In the genomic region with DNA sequence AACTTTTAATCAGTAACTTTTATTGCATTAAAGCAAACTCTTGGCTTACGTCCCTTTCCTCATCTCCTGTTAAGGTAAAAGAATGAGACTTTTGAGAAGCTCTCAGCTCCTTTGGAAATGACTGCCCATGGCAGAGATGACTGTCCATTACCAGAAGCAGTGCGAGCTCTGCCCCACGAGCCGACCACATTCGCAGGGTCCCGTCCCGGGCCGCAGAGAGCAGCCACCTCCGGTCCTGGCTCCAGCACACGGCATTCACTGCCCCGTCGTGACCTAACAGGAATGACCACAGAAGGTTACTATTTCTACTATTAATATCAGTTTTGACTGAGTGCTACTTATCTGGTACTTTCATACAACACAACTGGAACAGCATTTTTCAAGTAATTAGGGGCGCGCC, we compare ENCODE assay signal across 15 cellular contexts.
A peak's percentile ranks its signal among the peaks of the same experiment; 100 is the strongest.
DNase-seq lines count a peak whose midpoint lies in the region; ATAC-seq, FAIRE-seq and TF ChIP-seq lines count a peak whose summit lies in the region.
"Had no signal": no experiment of that assay in that cellular context is flagged by ENCODE, and none has a peak within 500 bp of the region (broad histone marks: within the 10 kb centered on the region; RNA-seq: fewer than 3 reads in every experiment).

No MANE protein-coding gene starts in this region.

- no peaks in the 10 kb centered on the region for H3K9me3 ChIP-seq in esophagus muscularis mucosa
- H3K9me3 ChIP-seq in mucosa of descending colon: no peaks in the 10 kb centered on the region
- H3K9me3 ChIP-seq: BLaER1, HAP-1 had no signal

- H3K4me3 ChIP-seq in H7 (ENCODE audit: insufficient read depth, low read depth, low read length): no peak overlapping the region
- no peak overlapping the region for H3K4me3 ChIP-seq in esophagus muscularis mucosa
- no peak overlapping the region for H3K4me3 ChIP-seq in mucosa of descending colon
- H3K4me3 ChIP-seq: BLaER1, HAP-1 had no signal

- 96% methylated on average over 14 of the region's 14 CpGs for WGBS in esophagus muscularis mucosa

- FAIRE-seq in urothelium cell line (lab: Jason Lieb, UNC) (peak; percentile 50), GM12892 (lab: Jason Lieb, UNC) (no peak)

- peaks cover 11% of the 10 kb centered on the region for H3K36me3 ChIP-seq in H7 (replicated peaks; ENCODE audit: control insufficient read depth, insufficient read depth, low read length)
- H3K36me3 ChIP-seq in esophagus muscularis mucosa: peaks cover 8 to 46% (median 12%) of the 10 kb centered on the region in 4 donors
- no peaks in the 10 kb centered on the region for H3K36me3 ChIP-seq in mucosa of descending colon (ENCODE audit: low read depth)

- no peak overlapping the region for H3K27ac ChIP-seq in esophagus muscularis mucosa (replicated peaks in 1 of 4)
- H3K27ac ChIP-seq: BLaER1 had no signal

- TF ChIP-seq EP300 in esophagus muscularis mucosa (IDR thresholded peaks at IDR 0.05): no peak

- TF ChIP-seq CTCF in esophagus muscularis mucosa (IDR thresholded peaks at IDR 0.05) (no peak), mucosa of descending colon (IDR thresholded peaks at IDR 0.05) (no peak)

- DNase-seq in H7: peak; percentile 11
- peak; percentile 50 for DNase-seq in esophagus muscularis mucosa (ENCODE audit: extremely low spot score)
- DNase-seq in mucosa of descending colon: no peak
- no peak for DNase-seq in urothelium cell line (ENCODE audit: low spot score)
- DNase-seq in GM12892 (ENCODE audit: insufficient read length): no peak
- DNase-seq in NCI-H446 treated with DMSO at 0.1 percent for 48 hours (lab: John Stamatoyannopoulos, UW): no peak
- DNase-seq: 8988T; CD4-positive, alpha-beta memory T cell; DMS153; DMS79; GDM1; GOT3 had no signal

- peak; percentile 36 for ATAC-seq in mucosa of descending colon
- no peak for ATAC-seq in HG02938 (IDR thresholded peaks at IDR 0.05; ENCODE audit: unreplicated experiment)

- intact Hi-C loops in esophagus muscularis mucosa (cut with DNase I) (no loop called here), mucosa of descending colon (cut with DNase I, micrococcal nuclease) (no loop called here)

- H3K27me3 ChIP-seq in H7 (ENCODE audit: control insufficient read depth, insufficient read depth, low read length) (no peaks in the 10 kb centered on the region), esophagus muscularis mucosa (no peaks in the 10 kb centered on the region)
- H3K27me3 ChIP-seq: BLaER1 had no signal

- TF ChIP-seq POLR2A in esophagus muscularis mucosa (IDR thresholded peaks at IDR 0.05; ENCODE audit: low read depth) (no peak), GM12892 (IDR thresholded peaks at IDR 0.05; ENCODE audit: low read depth, low read length) (no peak)

- H3K4me1 ChIP-seq in esophagus muscularis mucosa (no peaks in the 10 kb centered on the region), mucosa of descending colon (ENCODE audit: low read depth) (no peaks in the 10 kb centered on the region)
- H3K4me1 ChIP-seq: BLaER1, HAP-1 had no signal

Comparison
In these comparisons a context has a peak if more than half of its experiments do, and no peak if none do; other contexts are left out.
1. DNase-seq: peak in H7 (single experiment) and esophagus muscularis mucosa (single experiment); none in mucosa of descending colon (0 of 3), urothelium cell line (single experiment), GM12892 (single experiment) and NCI-H446 treated with DMSO at 0.1 percent for 48 hours (single experiment).